In genomic region chr20:23264545-23264944, GRCh38 we compare ENCODE assay signal across 20 cellular contexts.
"Had no signal": no experiment of that assay in that cellular context is flagged by ENCODE, and none has a peak within 500 bp of the region (broad histone marks: within the 10 kb centered on the region; RNA-seq: fewer than 3 reads in every experiment).

No MANE protein-coding gene starts in this region.

- H3K36me3 Mint-ChIP-seq: IgD-negative memory B cell had no signal

- H3K4me3 ChIP-seq: K562, SJSA1, SK-N-MC had no signal

- H3K9ac ChIP-seq: KMS-11 had no signal

- H3K36me3 ChIP-seq: SJSA1 had no signal

- H3K4me3 Mint-ChIP-seq: IgD-negative memory B cell had no signal

- ATAC-seq: K562 had no signal

- H3K27ac ChIP-seq: KMS-11, SJSA1, SK-N-MC had no signal

- H3K4me2 ChIP-seq: KMS-11 had no signal

- DNase-seq: Kasumi-1, MM.1S, NCI-H1092 treated with DMSO at 0.1 percent for 48 hours, NCI-H1436, NCI-H187, NCI-H2029, NCI-H2081 treated with DMSO at 0.1 percent for 48 hours, NCI-H226, NCI-H446, NCI-H510A, NCI-H524 treated with DMSO at 0.1 percent for 48 hours, NCI-H69, NCI-H774, Right ventricle myocardium superior, SIG-M5 had no signal

- H3K27me3 ChIP-seq: SJSA1 had no signal
